In genomic region chr18:35739778-35740177, GRCh38 we compare ENCODE assay signal across 31 cellular contexts.
DNase-seq lines count a peak whose midpoint lies in the region; ATAC-seq, FAIRE-seq and TF ChIP-seq lines count a peak whose summit lies in the region.
"Had no signal": no experiment of that assay in that cellular context is flagged by ENCODE, and none has a peak within 500 bp of the region (broad histone marks: within the 10 kb centered on the region; RNA-seq: fewer than 3 reads in every experiment).

No MANE protein-coding gene starts in this region.

- DNase-seq in D721Med (ENCODE audit: insufficient read length, low spot score), result no peak
- no peak for DNase-seq in K562 (ENCODE audit: extremely low read depth in 1 of 4, low spot score in 3 of 4)
- no peak for DNase-seq in ACHN
- DNase-seq in activated CD4-positive, alpha-beta T cell treated with anti-CD3 and anti-CD28 coated beads for 36 hours, result no peak
- DNase-seq: 8988T; AML-193; BE2C; C1 segment of cervical spinal cord; Caco-2; Calu3; CD4-positive, alpha-beta memory T cell; CD4-positive, alpha-beta T cell; CD4-positive, CD25-positive, alpha-beta regulatory T cell; CD8-positive, alpha-beta memory T cell; CD8-positive, alpha-beta T cell; COR-L47; DMS 273 treated with DMSO at 0.1 percent for 48 hours; DMS153; DMS53; DMS79; DMS79 treated with DMSO at 0.1 percent for 48 hours; DND-41; EL had no signal

- CTCF ChIA-PET in K562 (lab: Yijun Ruan, JAX; ENCODE audit: low intra/inter-chr PET ratio), result no interaction called here
- CTCF ChIA-PET in activated CD4-positive, alpha-beta T cell treated with anti-CD3 and anti-CD28 coated beads for 36 hours (lab: Charles Lee), result no interaction called here

- TF ChIP-seq EP300 in K562 (IDR thresholded peaks at IDR 0.05; ENCODE audit: low read length), result no peak

- no peaks in the 10 kb centered on the region for H3K9me3 ChIP-seq in K562 (replicated peaks; ENCODE audit: control insufficient read depth, insufficient read depth, low read depth, low read length)
- H3K9me3 ChIP-seq: A549, BE2C, Caco-2 had no signal

- no peak overlapping the region for H3K4me3 Mint-ChIP-seq in activated CD4-positive, alpha-beta T cell treated with anti-CD3 and anti-CD28 coated beads for 36 hours
- H3K4me3 Mint-ChIP-seq: B cell; CD14-positive monocyte; CD4-positive, alpha-beta memory T cell; CD4-positive, alpha-beta T cell; CD4-positive, CD25-positive, alpha-beta regulatory T cell; CD8-positive, alpha-beta memory T cell; CD8-positive, alpha-beta T cell had no signal

- peak; percentile 35 for FAIRE-seq in D721Med (lab: Jason Lieb, UNC)
- FAIRE-seq in K562 (lab: Jason Lieb, UNC), result no peak
- FAIRE-seq: A204.1, A549 had no signal

- no peak overlapping the region for H3K27ac ChIP-seq in K562 (ENCODE audit: extremely low read depth, low read depth, low read length)
- H3K27ac ChIP-seq: 22Rv1; A549; BLaER1; BLaER1 treated with 17β-estradiol and CSF1 and Interleukin-3, amounts not matched to agents 10 nM and 100 nM; C4-2B had no signal

- H4K20me1 ChIP-seq in K562 (replicated peaks; ENCODE audit: control insufficient read depth, insufficient read depth, low read length), result no peaks in the 10 kb centered on the region
- H4K20me1 ChIP-seq: BLaER1; BLaER1 treated with 17β-estradiol and CSF1 and Interleukin-3, amounts not matched to agents 10 nM and 100 nM had no signal

- no peaks in the 10 kb centered on the region for H3K4me1 ChIP-seq in K562 (replicated peaks in 1 of 2; ENCODE audit: control insufficient read depth in 2 of 2, insufficient read depth in 2 of 2, low read length in 2 of 2)
- H3K4me1 ChIP-seq: A549; BE2C; BLaER1; BLaER1 treated with 17β-estradiol and CSF1 and Interleukin-3, amounts not matched to agents 10 nM and 100 nM; Caco-2 had no signal

- no peaks in the 10 kb centered on the region for H3K36me3 Mint-ChIP-seq in activated CD4-positive, alpha-beta T cell treated with anti-CD3 and anti-CD28 coated beads for 36 hours (ENCODE audit: low read depth)
- H3K36me3 Mint-ChIP-seq: CD14-positive monocyte; CD4-positive, alpha-beta memory T cell; CD4-positive, CD25-positive, alpha-beta regulatory T cell; CD8-positive, alpha-beta memory T cell; CD8-positive, alpha-beta T cell had no signal

- peaks cover 16% of the 10 kb centered on the region for H3K27me3 Mint-ChIP-seq in activated CD4-positive, alpha-beta T cell treated with anti-CD3 and anti-CD28 coated beads for 36 hours

- H3K79me2 ChIP-seq in K562 (ENCODE audit: control insufficient read depth, insufficient read depth, low read length), result no peaks in the 10 kb centered on the region

- no TSS peak for BruUV-seq in K562 (replicated peaks; lab: Mats Ljungman, UMichigan)

- H3K27ac Mint-ChIP-seq in activated CD4-positive, alpha-beta T cell treated with anti-CD3 and anti-CD28 coated beads for 36 hours, result no peak overlapping the region
- H3K27ac Mint-ChIP-seq: B cell; CD14-positive monocyte; CD4-positive, alpha-beta memory T cell; CD4-positive, alpha-beta T cell; CD4-positive, CD25-positive, alpha-beta regulatory T cell; CD8-positive, alpha-beta memory T cell; CD8-positive, alpha-beta T cell had no signal

- ATAC-seq in K562, result no peak
- ATAC-seq in activated CD4-positive, alpha-beta T cell treated with anti-CD3 and anti-CD28 coated beads for 36 hours, result no peak
- ATAC-seq: A549; CD8-positive, alpha-beta T cell had no signal

- H3K9ac ChIP-seq in K562 (ENCODE audit: insufficient read depth in 1 of 2, low read depth in 2 of 2, low read length in 2 of 2), result no peak overlapping the region
- H3K9ac ChIP-seq: BLaER1; BLaER1 treated with 17β-estradiol and CSF1 and Interleukin-3, amounts not matched to agents 10 nM and 100 nM had no signal

- in situ Hi-C loops in K562 (cut with MboI) (no loop called here), ACHN (cut with HindIII; ENCODE audit: low pct_ligation_motif_present, low pct_unique_long_range_greater_than_20kb, low sequenced_read_pairs) (no loop called here)

- no peak for TF ChIP-seq CTCF in D721Med (IDR thresholded peaks at IDR 0.05; ENCODE audit: insufficient read depth, missing control alignments)
- TF ChIP-seq CTCF in K562 (IDR thresholded peaks at IDR 0.05 in 2 of 3, conservative IDR thresholded peaks at IDR 0.05 in 1 of 3; ENCODE audit: insufficient read depth in 2 of 3, low read depth in 1 of 3, low read length in 3 of 3), result no peak

- peaks cover 5% of the 10 kb centered on the region for H3K9me3 Mint-ChIP-seq in activated CD4-positive, alpha-beta T cell treated with anti-CD3 and anti-CD28 coated beads for 36 hours (ENCODE audit: low read depth)

- no peak overlapping the region for H2AFZ ChIP-seq in K562 (ENCODE audit: low read depth, low read length)

- no peak for TF ChIP-seq RAD21 in K562 (CRISPR knock-in tag; conservative IDR thresholded peaks at IDR 0.05 in 1 of 2, IDR thresholded peaks at IDR 0.05 in 1 of 2)

- no peaks in the 10 kb centered on the region for H3K9me1 ChIP-seq in K562 (ENCODE audit: control insufficient read depth, insufficient read depth, low read length)

- intact Hi-C loops in K562 (cut with micrococcal nuclease), result no loop called here
- intact Hi-C loops in activated CD4-positive, alpha-beta T cell treated with anti-CD3 and anti-CD28 coated beads for 36 hours (cut with DNase I, micrococcal nuclease), result no loop called here

- no peaks in the 10 kb centered on the region for H3K4me1 Mint-ChIP-seq in activated CD4-positive, alpha-beta T cell treated with anti-CD3 and anti-CD28 coated beads for 36 hours
- H3K4me1 Mint-ChIP-seq: B cell; CD14-positive monocyte; CD4-positive, alpha-beta memory T cell; CD8-positive, alpha-beta memory T cell had no signal

- TF ChIP-seq POLR2A in K562 (conservative IDR thresholded peaks at IDR 0.05), result no peak

- no peaks in the 10 kb centered on the region for H3K36me3 ChIP-seq in K562 (ENCODE audit: control insufficient read depth, insufficient read depth, low read length)
- H3K36me3 ChIP-seq: BE2C; BLaER1; BLaER1 treated with 17β-estradiol and CSF1 and Interleukin-3, amounts not matched to agents 10 nM and 100 nM had no signal

- H3K27me3 ChIP-seq in K562 (ENCODE audit: control insufficient read depth in 2 of 2, insufficient read depth in 2 of 2, low read length in 2 of 2), result no peaks in the 10 kb centered on the region
- H3K27me3 ChIP-seq: BE2C; BLaER1; BLaER1 treated with 17β-estradiol and CSF1 and Interleukin-3, amounts not matched to agents 10 nM and 100 nM had no signal

- POLR2A ChIA-PET in K562 (lab: Yijun Ruan, JAX), result interaction anchor here (1.0 to 1.5 kb wide), 2 partner anchors 9 to 167 kb away, joined by 3 to 5 read pairs; no protein-coding TSS in a partner anchor
- POLR2A ChIA-PET in activated CD4-positive, alpha-beta T cell treated with anti-CD3 and anti-CD28 coated beads for 36 hours (lab: Charles Lee), result no interaction called here

- no peak overlapping the region for H3K4me2 ChIP-seq in K562 (ENCODE audit: insufficient read depth, low read length)
- H3K4me2 ChIP-seq: A549; BLaER1; BLaER1 treated with 17β-estradiol and CSF1 and Interleukin-3, amounts not matched to agents 10 nM and 100 nM had no signal

- no peak overlapping the region for H3K4me3 ChIP-seq in K562
- H3K4me3 ChIP-seq: A549; BLaER1; BLaER1 treated with 17β-estradiol and CSF1 and Interleukin-3, amounts not matched to agents 10 nM and 100 nM had no signal

TF ChIP-seq in K562, 482 proteins besides CTCF, POLR2A, EP300 and RAD21:
- TF ChIP-seq CGGBP1 (CRISPR knock-in tag; IDR thresholded peaks at IDR 0.05) (no peak), KDM1A (IDR thresholded peaks at IDR 0.05) (no peak), MBD1 (CRISPR knock-in tag; IDR thresholded peaks at IDR 0.05) (no peak), ZNF354B (CRISPR knock-in tag; IDR thresholded peaks at IDR 0.05) (peak; percentile 68), ZNF507 (tag; conservative IDR thresholded peaks at IDR 0.05) (peak; percentile 97), ZNF316 (IDR thresholded peaks at IDR 0.05) (peak; percentile 47)
